8 cellular contexts compared by ENCODE assay signal in the genomic region with DNA sequence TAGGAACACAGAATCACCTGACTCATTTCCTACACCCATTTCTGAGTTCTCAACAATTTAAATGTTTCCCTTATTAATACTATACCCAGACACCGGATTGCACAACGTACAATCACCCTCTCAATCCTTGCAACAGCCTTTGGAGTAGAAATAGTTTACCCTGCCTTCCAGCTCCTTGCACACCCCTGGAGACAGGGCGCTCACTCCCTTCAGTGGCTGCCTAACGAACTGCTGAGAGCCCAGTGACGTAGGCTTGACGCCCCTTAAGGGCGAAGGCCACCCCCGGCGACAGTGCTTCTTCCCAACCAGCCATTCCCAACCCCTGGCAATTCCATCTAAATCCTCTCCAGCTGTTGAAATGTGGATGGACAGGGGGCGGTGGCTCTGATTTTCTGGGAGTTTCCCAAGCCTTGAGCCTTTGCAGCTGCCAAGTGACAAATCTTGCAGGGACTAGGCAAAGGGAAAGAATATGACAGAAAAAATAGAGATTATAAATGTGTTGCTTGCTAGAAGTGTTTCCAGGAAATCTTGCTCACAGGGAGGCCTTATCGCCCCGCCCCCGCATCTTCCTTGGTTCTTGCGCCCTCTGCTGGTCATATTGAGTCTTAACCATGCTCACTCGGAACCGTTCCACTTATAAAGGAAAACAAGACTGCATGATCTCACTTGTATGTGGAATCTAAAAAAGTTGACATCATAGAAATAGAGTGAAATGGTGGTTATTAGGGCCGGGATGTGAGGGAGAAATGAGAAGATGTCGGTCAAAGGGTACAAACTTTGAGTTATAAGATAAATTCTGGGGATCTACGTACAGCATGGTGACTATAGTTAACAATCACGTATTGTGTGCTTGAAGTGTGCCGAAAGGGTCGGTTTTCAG. TPM values are rescaled to one million over a fixed set of nuclear protein-coding genes. Genes with fewer than 3 reads are reported as not detected.
DNase-seq lines count a peak whose midpoint lies in the region; ATAC-seq and TF ChIP-seq lines count a peak whose summit lies in the region.
"Had no signal": no experiment of that assay in that cellular context is flagged by ENCODE, and none has a peak within 500 bp of the region (broad histone marks: within the 10 kb centered on the region; RNA-seq: fewer than 3 reads in every experiment).

No MANE protein-coding gene starts in this region.

- no peak for TF ChIP-seq POLR2A in GM18505 (IDR thresholded peaks at IDR 0.05; ENCODE audit: borderline replicate concordance, extremely low read depth, insufficient read depth, insufficient read length)

- intact Hi-C loops in cardiac septum (cut with DNase I): loop anchor here (2.0 to 10.0 kb wide), 2 partner anchors 138 to 280 kb away; no protein-coding TSS in a partner anchor

- ATAC-seq in GM18505 (IDR thresholded peaks at IDR 0.05; ENCODE audit: unreplicated experiment) (peak; percentile 52), GM21528 (IDR thresholded peaks at IDR 0.05; ENCODE audit: low FRiP score, unreplicated experiment) (no peak)

- DNase-seq in NCI-H1417 treated with DMSO at 0.1 percent for 48 hours (lab: John Stamatoyannopoulos, UW) (peak; percentile 64), T follicular helper cell (ENCODE audit: low read depth) (peak; percentile 69), cardiac septum (ENCODE audit: low spot score) (peak; percentile 90), putamen (ENCODE audit: low spot score) (peak; percentile 76)
- DNase-seq in activated naive CD8-positive, alpha-beta T cell treated with anti-CD3 and anti-CD28 coated beads, Interleukin-2, amount 50 U/mL, for 16 hours (ENCODE audit: low read depth, low spot score): peak; percentile 69

RNA-seq across cellular contexts. Expression of gene BARX1, which starts 7.6 kb away (rescaled TPM):
- total RNA-seq in cardiac septum: 0.19 TPM
- total RNA-seq: subcutaneous adipose tissue had no signal
